In the genomic region with DNA sequence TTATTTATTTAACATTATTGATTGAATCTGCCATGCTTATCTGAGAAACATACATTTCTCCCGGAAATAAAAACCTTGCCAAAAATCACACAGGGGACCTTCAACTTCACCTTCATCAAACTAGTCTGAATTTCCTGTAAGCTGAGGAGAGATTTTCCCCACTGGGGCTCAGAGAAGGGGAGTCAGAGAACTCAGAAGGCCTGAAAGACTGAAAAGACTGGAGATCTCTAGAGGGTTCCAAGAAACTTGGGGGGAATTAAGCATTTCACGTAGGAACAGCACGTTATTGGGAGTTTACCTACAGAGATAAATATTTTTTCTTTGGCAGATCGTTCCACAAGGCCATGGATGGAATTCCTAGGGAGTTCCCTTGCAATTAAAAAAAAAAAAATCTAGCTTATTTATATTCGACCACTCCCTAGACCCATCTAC, we compare ENCODE assay signal across 8 cellular contexts. TPM values are rescaled to one million over a fixed set of nuclear protein-coding genes. Genes with fewer than 3 reads are reported as not detected.
DNase-seq lines count a peak whose midpoint lies in the region; ATAC-seq and TF ChIP-seq lines count a peak whose summit lies in the region.

No MANE protein-coding gene starts in this region.

- no peaks in the 10 kb centered on the region for H3K4me1 Mint-ChIP-seq in Caco-2 (ENCODE audit: low read depth, unreplicated experiment)
- peaks cover 26 to 28% of the 10 kb centered on the region in 2 donors for H3K4me1 Mint-ChIP-seq in natural killer cell treated with Interleukin-12 subunit alpha and Interleukin-12 subunit beta and Interleukin-15 and Interleukin-18, amount 100 ng/mL, for 72 hours (ENCODE audit: low read depth in 2 of 2)

- TF ChIP-seq CTCF in Caco-2 (IDR thresholded peaks at IDR 0.05; ENCODE audit: insufficient read depth in 1 of 2, low read depth in 1 of 2, low read length in 1 of 2, severe bottlenecking in 1 of 2, unreplicated experiment in 1 of 2) = no peak

- H3K9me3 Mint-ChIP-seq in Caco-2 (ENCODE audit: unreplicated experiment) = no peaks in the 10 kb centered on the region
- H3K9me3 Mint-ChIP-seq in natural killer cell treated with Interleukin-12 subunit alpha and Interleukin-12 subunit beta and Interleukin-15 and Interleukin-18, amount 100 ng/mL, for 72 hours = no peaks in the 10 kb centered on the region

- H3K4me1 ChIP-seq in Caco-2 (peaks cover 7% of the 10 kb centered on the region; the same call in 1 of the 2 replicates), Karpas-422 (ENCODE audit: low read length) (peaks cover 21% of the 10 kb centered on the region)

- peak overlapping the region; percentile 87 for H3K9ac ChIP-seq in Karpas-422 (ENCODE audit: low read length)

- peaks cover 40% of the 10 kb centered on the region for H3K36me3 Mint-ChIP-seq in Caco-2 (ENCODE audit: insufficient read depth, unreplicated experiment)
- H3K36me3 Mint-ChIP-seq in natural killer cell treated with Interleukin-12 subunit alpha and Interleukin-12 subunit beta and Interleukin-15 and Interleukin-18, amount 100 ng/mL, for 72 hours = peaks cover 12% of the 10 kb centered on the region

- peak in 1 of 2 experiments; percentile 8 for DNase-seq in Caco-2
- DNase-seq in Karpas-422 = peak; percentile 73
- DNase-seq in dedifferentiated amniotic fluid mesenchymal stem cell (ENCODE audit: extremely low spot score) = peak; percentile 14
- DNase-seq in natural killer cell treated with Interleukin-12 subunit alpha and Interleukin-12 subunit beta and Interleukin-15 and Interleukin-18, amount 100 ng/mL, for 72 hours (ENCODE audit: low spot score) = no peak
- DNase-seq in HT-29 (ENCODE audit: low spot score) = no peak
- no peak for DNase-seq in GF-D8 (lab: John Stamatoyannopoulos, UW)
- no peak for DNase-seq in stimulated activated CD4-positive, alpha-beta T cell treated with anti-CD3 and anti-CD28 coated beads, Interleukin-12 subunit alpha, Interleukin-12 subunit beta, amount 100 ng/mL, for 4 hours

- H3K4me2 ChIP-seq in Karpas-422 (ENCODE audit: low read depth, low read length, poor library complexity, severe bottlenecking) = peak overlapping the region; percentile 87

- H3K4me3 ChIP-seq in Caco-2 (ENCODE audit: low read depth, low read length) (peak overlapping the region; percentile 50), Karpas-422 (ENCODE audit: low read length) (peak overlapping the region; percentile 95)

- H3K4me3 Mint-ChIP-seq in Caco-2 (ENCODE audit: unreplicated experiment) = peak overlapping the region; percentile 99
- peak overlapping the region; percentile 99 for H3K4me3 Mint-ChIP-seq in natural killer cell treated with Interleukin-12 subunit alpha and Interleukin-12 subunit beta and Interleukin-15 and Interleukin-18, amount 100 ng/mL, for 72 hours

- peaks cover 6% of the 10 kb centered on the region; the same call in 1 of the 2 replicates for H4K20me1 ChIP-seq in Karpas-422 (ENCODE audit: insufficient read depth, low read depth, low read length)

- no peaks in the 10 kb centered on the region for H3K27me3 Mint-ChIP-seq in Caco-2 (ENCODE audit: insufficient read depth, unreplicated experiment)
- H3K27me3 Mint-ChIP-seq in natural killer cell treated with Interleukin-12 subunit alpha and Interleukin-12 subunit beta and Interleukin-15 and Interleukin-18, amount 100 ng/mL, for 72 hours = peaks cover 0 to 9% of the 10 kb centered on the region in 2 donors

- POLR2A ChIA-PET in Caco-2 (lab: Charles Lee) = interaction anchor here (0.6 to 0.8 kb wide), 2 partner anchors 107 to 362 kb away, joined by 3 to 12 read pairs; no protein-coding TSS in a partner anchor

- H3K27ac Mint-ChIP-seq in Caco-2 (ENCODE audit: unreplicated experiment) = peak overlapping the region; percentile 100
- peak overlapping the region; percentile 99 to 100 for H3K27ac Mint-ChIP-seq in natural killer cell treated with Interleukin-12 subunit alpha and Interleukin-12 subunit beta and Interleukin-15 and Interleukin-18, amount 100 ng/mL, for 72 hours

- peak overlapping the region; percentile 78 for H3K27ac ChIP-seq in Karpas-422 (ENCODE audit: low read length)

- peaks cover 44% of the 10 kb centered on the region for H3K79me2 ChIP-seq in Karpas-422 (ENCODE audit: low read length)

- H3K36me3 ChIP-seq in Caco-2 (ENCODE audit: control insufficient read depth, insufficient read depth, low read length) (0 out of 2 replicates have a peak, but pooled peaks cover 2% of the 10 kb centered on the region), Karpas-422 (ENCODE audit: insufficient read depth, low read length) (peaks cover 18% of the 10 kb centered on the region)

- H2AFZ ChIP-seq in Karpas-422 (ENCODE audit: low read length) = no peak overlapping the region

- intact Hi-C loops in Caco-2 (cut with micrococcal nuclease; ENCODE audit: unreplicated experiment) = loop anchor here (1.0 kb wide), 2 partner anchors 108 to 343 kb away; a partner anchor contains a TSS

- H3K9me2 ChIP-seq in Karpas-422 (replicated peaks; ENCODE audit: insufficient read depth, low read length) = no peaks in the 10 kb centered on the region

- no peak for ATAC-seq in natural killer cell treated with Interleukin-12 subunit alpha and Interleukin-12 subunit beta and Interleukin-15 and Interleukin-18, amount 100 ng/mL, for 72 hours
- ATAC-seq in HG03045 (IDR thresholded peaks at IDR 0.05; ENCODE audit: unreplicated experiment) = no peak

- no peaks in the 10 kb centered on the region for H3K27me3 ChIP-seq in Caco-2 (replicated peaks; ENCODE audit: control insufficient read depth, insufficient read depth, low read length)
- no peaks in the 10 kb centered on the region for H3K27me3 ChIP-seq in Karpas-422 (ENCODE audit: low read length)

- H3K9me3 ChIP-seq in Caco-2 (no peaks in the 10 kb centered on the region), Karpas-422 (ENCODE audit: low read length) (peaks cover 5% of the 10 kb centered on the region)

- BruUV-seq in Caco-2 (replicated peaks; lab: Mats Ljungman, UMichigan) = TSS peak; percentile 98

- CTCF ChIA-PET in Caco-2 (lab: Charles Lee) = interaction anchor here (0.5 kb wide), 1 partner anchor 240 kb away, joined by 5 read pairs; no protein-coding TSS in a partner anchor

RNA-seq across cellular contexts. Expression of a gene that starts 0.5 kb away (rescaled TPM):
- 69.0 and 73.6 TPM in 2 replicates for total RNA-seq in Caco-2 (2022)
- total RNA-seq in Karpas-422 (2014; rRNA removed; shearing (Covaris generic); ENCODE audit: low replicate concordance) = 30.1 and 54.1 TPM in 2 replicates
- 10 to 100 TPM; 65.9 to 86.3 TPM for total RNA-seq in natural killer cell treated with Interleukin-12 subunit alpha and Interleukin-12 subunit beta and Interleukin-15 and Interleukin-18, amount 100 ng/mL, for 72 hours
- 37.6 and 43.9 TPM in 2 replicates for total RNA-seq in HT-29 (2014; rRNA removed; shearing (Covaris generic))

Comparison
In these comparisons a context has a peak if more than half of its experiments do, and no peak if none do; other contexts are left out.
1. DNase-seq: peak in Karpas-422 (single experiment) and dedifferentiated amniotic fluid mesenchymal stem cell (single experiment); none in natural killer cell treated with Interleukin-12 subunit alpha and Interleukin-12 subunit beta and Interleukin-15 and Interleukin-18, amount 100 ng/mL, for 72 hours (single experiment), HT-29 (single experiment), GF-D8 (single experiment) and stimulated activated CD4-positive, alpha-beta T cell treated with anti-CD3 and anti-CD28 coated beads, Interleukin-12 subunit alpha, Interleukin-12 subunit beta, amount 100 ng/mL, for 4 hours (single experiment).